In genomic region chr18:80006726-80007125, GRCh38 we compare ENCODE assay signal across 25 cellular contexts.
"Had no signal": no experiment of that assay in that cellular context is flagged by ENCODE, and none has a peak within 500 bp of the region (broad histone marks: within the 10 kb centered on the region; RNA-seq: fewer than 3 reads in every experiment).

No MANE protein-coding gene starts in this region.

- H2AFZ ChIP-seq: neural progenitor cell had no signal

- H3K9me3 ChIP-seq: prostate gland, thyroid gland had no signal

- H3K4me3 ChIP-seq: dorsolateral prefrontal cortex, left lung, neural progenitor cell, prostate gland, right atrium auricular region, thyroid gland had no signal

- H3K27me3 Mint-ChIP-seq: activated CD4-positive, alpha-beta T cell treated with anti-CD3 and anti-CD28 coated beads, Interleukin-2, amount 10 ng/mL, durations not matched to agents 7 days and 5 days; activated naive CD8-positive, alpha-beta T cell treated with anti-CD3 and anti-CD28 coated beads, Interleukin-2, amount 10 ng/mL, durations not matched to agents 7 days and 5 days; activated T-cell treated with anti-CD3 and anti-CD28 coated beads, Interleukin-2, amount 50 U/mL, for 24 hours had no signal

- H3K4me1 ChIP-seq: left lung, prostate gland, thyroid gland had no signal

- DNase-seq: activated CD4-positive, alpha-beta T cell treated with anti-CD3 and anti-CD28 coated beads, Interleukin-2, amount 10 ng/mL, durations not matched to agents 7 days and 5 days; activated CD8-positive, alpha-beta T cell treated with anti-CD3 and anti-CD28 coated beads, Interleukin-2, amount 10 ng/mL, durations not matched to agents 7 days and 5 days; activated naive CD4-positive, alpha-beta T cell treated with Interleukin-2 at 50 U/mL for 16 hours; activated naive CD8-positive, alpha-beta T cell treated with anti-CD3 and anti-CD28 coated beads, Interleukin-2, amount 10 ng/mL, durations not matched to agents 7 days and 5 days; activated T-cell treated with anti-CD3 and anti-CD28 coated beads, Interleukin-2, amount 50 U/mL, for 24 hours; anterior cingulate cortex; brain microvascular endothelial cell; central memory CD4-positive, alpha-beta T cell; dorsolateral prefrontal cortex; erythroblast; foreskin melanocyte; glutamatergic neuron; hippocampal formation; left lung; midbrain; stimulated activated CD4-positive, alpha-beta T cell treated with anti-CD3 and anti-CD28 coated beads, Interleukin-12 subunit alpha, Interleukin-12 subunit beta, amount 100 ng/mL, for 4 hours; stimulated activated CD4-positive, alpha-beta T cell treated with anti-CD3 and anti-CD28 coated beads, Interleukin-2, amount 100 ng/mL, for 24 hours; stimulated activated naive CD4-positive, alpha-beta T cell treated with Interleukin-2 at 50 U/mL for 16 hours; T1000; thyroid gland had no signal

- H3K27me3 ChIP-seq: brain microvascular endothelial cell, dorsolateral prefrontal cortex, left lung, neural progenitor cell, right atrium auricular region, thyroid gland had no signal

- H3K27ac ChIP-seq: brain microvascular endothelial cell, dorsolateral prefrontal cortex, left lung, neural progenitor cell, prostate gland, right atrium auricular region, thyroid gland had no signal

- H3K36me3 ChIP-seq: brain microvascular endothelial cell, left lung, neural progenitor cell, prostate gland, right atrium auricular region, thyroid gland had no signal

- H3K36me3 Mint-ChIP-seq: activated naive CD8-positive, alpha-beta T cell treated with anti-CD3 and anti-CD28 coated beads, Interleukin-2, amount 10 ng/mL, durations not matched to agents 7 days and 5 days had no signal

- H3K4me2 ChIP-seq: neural progenitor cell had no signal

- ATAC-seq: activated CD4-positive, CD25-positive, alpha-beta regulatory T cell treated with anti-CD3 and anti-CD28 coated beads, Interleukin-2, amount 50 U/mL, for 24 hours; activated CD8-positive, alpha-beta T cell treated with anti-CD3 and anti-CD28 coated beads, Interleukin-2, amount 10 ng/mL, durations not matched to agents 7 days and 5 days; left lung had no signal

- H3K4me1 Mint-ChIP-seq: activated CD4-positive, alpha-beta T cell treated with anti-CD3 and anti-CD28 coated beads, Interleukin-2, amount 10 ng/mL, durations not matched to agents 7 days and 5 days; activated naive CD8-positive, alpha-beta T cell treated with anti-CD3 and anti-CD28 coated beads, Interleukin-2, amount 10 ng/mL, durations not matched to agents 7 days and 5 days; neural progenitor cell had no signal

- H3K9ac ChIP-seq: neural progenitor cell had no signal

- H3K27ac Mint-ChIP-seq: activated CD4-positive, alpha-beta T cell treated with anti-CD3 and anti-CD28 coated beads, Interleukin-2, amount 10 ng/mL, durations not matched to agents 7 days and 5 days; activated CD8-positive, alpha-beta T cell treated with anti-CD3 and anti-CD28 coated beads, Interleukin-2, amount 10 ng/mL, durations not matched to agents 7 days and 5 days; activated naive CD8-positive, alpha-beta T cell treated with anti-CD3 and anti-CD28 coated beads, Interleukin-2, amount 10 ng/mL, durations not matched to agents 7 days and 5 days; activated T-cell treated with anti-CD3 and anti-CD28 coated beads, Interleukin-2, amount 50 U/mL, for 24 hours; activated T-helper 2 cell treated with anti-CD3 and anti-CD28 coated beads, Interferon-gamma antibody, Interleukin-2, Interleukin-4, amounts not matched to agents 10 μg/mL and 5 μg/mL and 100 μg/mL, durations not matched to agents 14 hours and 24 hours and 36 hours; neural progenitor cell had no signal

- H3K4me3 Mint-ChIP-seq: activated CD4-positive, alpha-beta T cell treated with anti-CD3 and anti-CD28 coated beads, Interleukin-2, amount 10 ng/mL, durations not matched to agents 7 days and 5 days; activated CD8-positive, alpha-beta T cell treated with anti-CD3 and anti-CD28 coated beads, Interleukin-2, amount 10 ng/mL, durations not matched to agents 7 days and 5 days; activated naive CD8-positive, alpha-beta T cell treated with anti-CD3 and anti-CD28 coated beads, Interleukin-2, amount 10 ng/mL, durations not matched to agents 7 days and 5 days; activated T-cell treated with anti-CD3 and anti-CD28 coated beads, Interleukin-2, amount 50 U/mL, for 24 hours; neural progenitor cell had no signal
